ENCODE assay signal across 1 cellular context in the genomic region with DNA sequence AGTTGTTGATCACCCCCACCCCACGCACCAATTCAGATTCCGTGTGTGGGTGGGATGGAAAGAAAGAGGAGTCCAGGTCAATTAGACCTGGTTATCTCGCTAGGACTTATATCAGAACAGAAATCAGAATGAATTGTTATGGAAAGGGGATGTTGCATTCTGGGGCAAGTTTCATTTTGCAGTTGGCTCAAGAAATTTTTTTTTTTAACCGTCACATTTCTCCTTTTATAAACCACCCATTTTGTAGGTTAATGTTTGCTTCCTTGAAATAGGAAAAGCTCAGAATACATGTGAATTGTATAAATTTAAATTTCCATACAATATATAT.
TF ChIP-seq lines count a peak whose summit lies in the region.

No MANE protein-coding gene starts in this region.

TF ChIP-seq in SK-N-SH treated with all-trans-retinoic acid at 6 μM for 48 hours, 23 proteins besides CTCF, POLR2A, EP300 and RAD21 (continued from another document):
- TF ChIP-seq PATZ1 (CRISPR knock-in tag; IDR thresholded peaks at IDR 0.05; ENCODE audit: borderline replicate concordance) (no peak), RARB (CRISPR knock-in tag; IDR thresholded peaks at IDR 0.05) (no peak), ESRRG (CRISPR knock-in tag; IDR thresholded peaks at IDR 0.05) (no peak), ISL1 (CRISPR knock-in tag; IDR thresholded peaks at IDR 0.05) (no peak)
